ENCODE assay signal across 13 cellular contexts in the genomic region with DNA sequence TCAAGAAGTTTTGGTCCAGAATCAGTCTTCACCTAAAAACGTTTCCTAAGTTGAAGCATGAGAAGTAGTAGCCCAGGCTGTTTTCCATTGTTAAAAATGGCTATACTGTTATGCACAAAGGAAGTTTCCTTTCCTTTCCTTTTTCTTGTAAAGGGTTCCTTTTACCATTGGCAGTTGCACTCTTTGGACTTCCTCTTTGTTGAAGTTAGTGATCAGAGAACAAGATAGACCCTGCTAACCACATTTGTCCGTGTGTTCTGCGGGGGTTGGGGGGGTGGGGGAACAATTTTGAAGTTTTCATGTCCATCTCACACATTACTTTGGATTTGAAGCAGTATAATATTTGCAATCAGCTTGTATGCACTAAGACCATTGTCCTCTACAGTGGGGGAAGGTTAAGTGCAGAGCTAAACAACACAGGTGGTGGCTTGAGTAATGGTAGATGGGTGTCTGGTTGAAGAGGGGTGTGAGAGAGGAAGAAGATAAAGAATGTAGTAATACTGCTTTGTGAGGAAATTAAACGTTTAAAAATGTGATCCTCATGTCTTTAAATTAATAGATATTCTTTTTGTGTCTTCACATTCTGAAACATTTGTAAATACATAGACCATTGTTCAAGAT. TPM values are rescaled to one million over a fixed set of nuclear protein-coding genes. Genes with fewer than 3 reads are reported as not detected.
A peak's percentile ranks its signal among the peaks of the same experiment; 100 is the strongest.
DNase-seq lines count a peak whose midpoint lies in the region; ATAC-seq and TF ChIP-seq lines count a peak whose summit lies in the region.
"Had no signal": no experiment of that assay in that cellular context is flagged by ENCODE, and none has a peak within 500 bp of the region (broad histone marks: within the 10 kb centered on the region; RNA-seq: fewer than 3 reads in every experiment).

No MANE protein-coding gene starts in this region.

- H3K4me1 Mint-ChIP-seq in neural crest cell, result peaks cover 19% of the 10 kb centered on the region

- no peak for TF ChIP-seq POLR2A in NB4 (IDR thresholded peaks at IDR 0.05; ENCODE audit: extremely low read depth, insufficient read length)

- H3K36me3 ChIP-seq in BE2C, result peaks cover 55% of the 10 kb centered on the region
- no peaks in the 10 kb centered on the region for H3K36me3 ChIP-seq in colonic mucosa
- H3K36me3 ChIP-seq: cardiac muscle cell had no signal

- H3K27me3 ChIP-seq in BE2C (no peaks in the 10 kb centered on the region), colonic mucosa (no peaks in the 10 kb centered on the region)

- no peak overlapping the region for H3K27ac Mint-ChIP-seq in neural crest cell (ENCODE audit: unreplicated experiment)
- H3K27ac Mint-ChIP-seq: activated B cell treated with CpG ODN at 0.5 μM for 24 hours had no signal

- peak overlapping the region; percentile 73 for H3K4me3 ChIP-seq in BE2C (ENCODE audit: low read depth, low read length)
- H3K4me3 ChIP-seq in NB4 (ENCODE audit: low read depth, low read length), result peak overlapping the region; percentile 66
- H3K4me3 ChIP-seq in colonic mucosa, result peak overlapping the region; percentile 70

- H3K9ac ChIP-seq in colonic mucosa (ENCODE audit: low read depth in 2 of 2, low read length in 2 of 2), result peak overlapping the region in 1 of 2 donors; percentile 60

- intact Hi-C loops in colonic mucosa (cut with DNase I), result no loop called here

- peaks cover 5% of the 10 kb centered on the region for H3K27me3 Mint-ChIP-seq in neural crest cell (ENCODE audit: low read depth)

- DNase-seq in BE2C (no peak), NB4 (ENCODE audit: low read depth) (peak; percentile 83), colonic mucosa (no peak), neural crest cell (ENCODE audit: low read depth, low spot score) (no peak), RPMI8226 (no peak), NCI-H2107 treated with DMSO at 0.1 percent for 48 hours (lab: John Stamatoyannopoulos, UW; ENCODE audit: unreplicated experiment) (no peak)
- DNase-seq: activated B cell treated with CpG ODN at 0.5 μM for 24 hours; DMS53; NCI-H1694 treated with DMSO at 0.1 percent for 48 hours; stimulated activated CD4-positive, alpha-beta T cell treated with anti-CD3 and anti-CD28 coated beads, Interleukin-4, amount 100 ng/mL, for 1 hour had no signal

- H3K4me1 ChIP-seq in BE2C (no peaks in the 10 kb centered on the region; the same call in 1 of the 2 replicates), colonic mucosa (peaks cover 4% of the 10 kb centered on the region)

- ATAC-seq in GM21786 (IDR thresholded peaks at IDR 0.05; ENCODE audit: unreplicated experiment), result no peak
- ATAC-seq in HG02588 (IDR thresholded peaks at IDR 0.05; ENCODE audit: unreplicated experiment), result no peak

- H3K27ac ChIP-seq in colonic mucosa, result no peak overlapping the region
- H3K27ac ChIP-seq: cardiac muscle cell had no signal

- H3K4me3 Mint-ChIP-seq in neural crest cell, result peak overlapping the region; percentile 85

- H3K9me3 ChIP-seq in BE2C (no peaks in the 10 kb centered on the region), colonic mucosa (no peaks in the 10 kb centered on the region)

- H3K36me3 Mint-ChIP-seq in neural crest cell (ENCODE audit: low read depth), result peaks cover 39% of the 10 kb centered on the region

- peaks cover 19% of the 10 kb centered on the region for H3K9me3 Mint-ChIP-seq in neural crest cell

- TF ChIP-seq CTCF in BE2C (IDR thresholded peaks at IDR 0.05; ENCODE audit: low read depth, low read length) (no peak), NB4 (IDR thresholded peaks at IDR 0.05; ENCODE audit: low read depth, low read length) (no peak), colonic mucosa (IDR thresholded peaks at IDR 0.05) (no peak), neural crest cell (conservative IDR thresholded peaks at IDR 0.05) (no peak)

RNA-seq across cellular contexts. Expression of gene LPCAT2, which starts 1.4 kb away (rescaled TPM):
- polyA plus RNA-seq in BE2C (2012; ENCODE audit: insufficient read depth, insufficient read length, low read depth), result 10.9 TPM
- total RNA-seq in colonic mucosa (10 to 100 TPM; 22.6 to 30.5 TPM), neural crest cell (7.2 and 7.9 TPM in 2 replicates)

RNA-seq across cellular contexts. Expression of gene MMP2, which starts 31.3 kb away (rescaled TPM):
- 1,015 TPM for polyA plus RNA-seq in BE2C (2012; ENCODE audit: insufficient read depth, insufficient read length, low read depth)
- total RNA-seq in colonic mucosa, result 100 to 1,000 TPM in 1 of 2 donors, 10 to 100 TPM in 1; 32.8 to 101 TPM
- total RNA-seq in neural crest cell, result 138 and 153 TPM in 2 replicates
- total RNA-seq: activated B cell treated with CpG ODN at 0.5 μM for 24 hours had no signal

RNA-seq across cellular contexts. Expression of gene CAPNS2, which starts 56.2 kb away (rescaled TPM):
- polyA plus RNA-seq in BE2C (2012; ENCODE audit: insufficient read depth, insufficient read length, low read depth), result 0.59 TPM
- total RNA-seq in colonic mucosa, result under 1 TPM; 0.40 to 0.42 TPM
- total RNA-seq in neural crest cell, result 0.23 TPM in 1 of 2 replicates, not detected in the other
- total RNA-seq: activated B cell treated with CpG ODN at 0.5 μM for 24 hours, cardiac muscle cell had no signal
- polyA plus RNA-seq: cardiac muscle cell had no signal
